In the genomic region with DNA sequence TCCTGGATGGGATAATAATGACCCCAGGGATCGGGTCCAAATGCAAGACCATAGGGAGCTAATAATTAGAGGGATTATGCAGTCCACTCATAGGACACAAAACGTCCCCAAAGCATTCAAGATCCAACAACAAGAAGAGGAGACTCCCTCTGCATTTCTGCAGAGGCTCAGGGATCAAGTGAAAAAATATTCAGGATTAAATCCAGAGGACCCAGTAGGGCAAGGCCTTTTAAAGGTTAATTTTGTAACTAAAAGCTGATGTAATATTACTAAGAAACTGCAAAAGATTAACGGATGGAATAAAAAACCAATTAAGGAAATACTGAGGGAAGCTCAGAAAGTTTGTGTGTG, we compare ENCODE assay signal across 8 cellular contexts. TPM values are rescaled to one million over a fixed set of nuclear protein-coding genes. Genes with fewer than 3 reads are reported as not detected.
DNase-seq lines count a peak whose midpoint lies in the region; ATAC-seq and TF ChIP-seq lines count a peak whose summit lies in the region.

No MANE protein-coding gene starts in this region.

- TF ChIP-seq CTCF in activated CD8-positive, alpha-beta T cell treated with anti-CD3 and anti-CD28 coated beads for 36 hours (IDR thresholded peaks at IDR 0.05) = no peak

- H3K27ac Mint-ChIP-seq in activated CD8-positive, alpha-beta T cell treated with anti-CD3 and anti-CD28 coated beads for 36 hours = peak overlapping the region; percentile 83
- H3K27ac Mint-ChIP-seq in immature natural killer cell = peak overlapping the region; percentile 94 to 97 (median 96)

- ATAC-seq in activated CD8-positive, alpha-beta T cell treated with anti-CD3 and anti-CD28 coated beads for 36 hours = no peak

- no peaks in the 10 kb centered on the region for H3K27me3 ChIP-seq in subcutaneous abdominal adipose tissue (ENCODE audit: control insufficient read depth in 5 of 5, insufficient read depth in 4 of 5, low read length in 5 of 5)

- no peaks in the 10 kb centered on the region for H3K9me3 ChIP-seq in subcutaneous abdominal adipose tissue (ENCODE audit: control insufficient read depth in 5 of 5, low read length in 5 of 5)

- peak overlapping the region; percentile 46 to 67 (median 57) for H3K4me3 ChIP-seq in subcutaneous abdominal adipose tissue (ENCODE audit: low read depth in 1 of 5, low read length in 5 of 5)

- peaks cover 26% of the 10 kb centered on the region for H3K4me1 Mint-ChIP-seq in activated CD8-positive, alpha-beta T cell treated with anti-CD3 and anti-CD28 coated beads for 36 hours (ENCODE audit: low read depth)
- peaks cover 46 to 52% of the 10 kb centered on the region in 2 donors for H3K4me1 Mint-ChIP-seq in immature natural killer cell

- H3K9ac ChIP-seq in subcutaneous abdominal adipose tissue (ENCODE audit: low read length in 5 of 5) = peak overlapping the region in 3 of 5 donors; percentile 20 to 68 (median 66)

- H3K27me3 Mint-ChIP-seq in activated CD8-positive, alpha-beta T cell treated with anti-CD3 and anti-CD28 coated beads for 36 hours = no peaks in the 10 kb centered on the region
- H3K27me3 Mint-ChIP-seq in immature natural killer cell (ENCODE audit: low read depth in 3 of 3) = peaks cover 2 to 10% (median 4%) of the 10 kb centered on the region in 3 donors

- H3K27ac ChIP-seq in subcutaneous abdominal adipose tissue (ENCODE audit: low read depth, low read length) = peak overlapping the region; percentile 79

- no peaks in the 10 kb centered on the region for H3K9me3 Mint-ChIP-seq in activated CD8-positive, alpha-beta T cell treated with anti-CD3 and anti-CD28 coated beads for 36 hours
- H3K9me3 Mint-ChIP-seq in immature natural killer cell = no peaks in the 10 kb centered on the region

- H3K4me1 ChIP-seq in subcutaneous abdominal adipose tissue (ENCODE audit: control insufficient read depth in 5 of 5, insufficient read depth in 5 of 5, low read length in 5 of 5) = peaks cover 12 to 61% (median 53%) of the 10 kb centered on the region in 5 donors

- peak overlapping the region; percentile 57 for H3K4me3 Mint-ChIP-seq in activated CD8-positive, alpha-beta T cell treated with anti-CD3 and anti-CD28 coated beads for 36 hours
- peak overlapping the region; percentile 87 to 95 (median 91) for H3K4me3 Mint-ChIP-seq in immature natural killer cell

- peak; percentile 43 for DNase-seq in NCI-H748 (lab: John Stamatoyannopoulos, UW; ENCODE audit: unreplicated experiment)
- DNase-seq in NCI-H748 treated with DMSO at 0.1 percent for 48 hours (lab: John Stamatoyannopoulos, UW) = no peak
- no peak for DNase-seq in activated CD8-positive, alpha-beta T cell treated with anti-CD3 and anti-CD28 coated beads for 36 hours
- DNase-seq in immature natural killer cell = no peak
- DNase-seq in middle frontal gyrus (ENCODE audit: extremely low spot score, low spot score) = no peak
- no peak for DNase-seq in GM03348 (ENCODE audit: low spot score)
- DNase-seq in NK-92 (lab: John Stamatoyannopoulos, UW; ENCODE audit: unreplicated experiment) = no peak

- H3K36me3 ChIP-seq in subcutaneous abdominal adipose tissue (ENCODE audit: control insufficient read depth in 5 of 5, insufficient read depth in 5 of 5, low read length in 5 of 5) = no peaks in the 10 kb centered on the region

- CTCF ChIA-PET in activated CD8-positive, alpha-beta T cell treated with anti-CD3 and anti-CD28 coated beads for 36 hours (lab: Charles Lee) = interaction anchor here (0.8 to 2.7 kb wide), 4 partner anchors 44 to 139 kb away, joined by 3 to 13 read pairs (median 4); no protein-coding TSS in a partner anchor

- intact Hi-C loops in activated CD8-positive, alpha-beta T cell treated with anti-CD3 and anti-CD28 coated beads for 36 hours (cut with micrococcal nuclease) = no loop called here

- POLR2A ChIA-PET in activated CD8-positive, alpha-beta T cell treated with anti-CD3 and anti-CD28 coated beads for 36 hours (lab: Charles Lee) = interaction anchor here (0.7 to 2.8 kb wide), 8 partner anchors 9 to 163 kb away, joined by 3 to 10 read pairs (median 4); no protein-coding TSS in a partner anchor

- no peaks in the 10 kb centered on the region for H3K36me3 Mint-ChIP-seq in activated CD8-positive, alpha-beta T cell treated with anti-CD3 and anti-CD28 coated beads for 36 hours (ENCODE audit: low read depth)
- H3K36me3 Mint-ChIP-seq in immature natural killer cell = no peaks in the 10 kb centered on the region

RNA-seq across cellular contexts. Expression of a gene that starts 22.2 kb away (rescaled TPM):
- 1,000 to 10,000 TPM; 1,275 to 1,335 TPM for total RNA-seq in activated CD8-positive, alpha-beta T cell treated with anti-CD3 and anti-CD28 coated beads for 36 hours
- polyA plus RNA-seq in immature natural killer cell = 1,000 to 10,000 TPM; 2,780 to 4,438 (median 4,182) TPM
